23 cellular contexts compared by ENCODE assay signal in genomic region chr12:113443030-113443539, GRCh38. TPM values are rescaled to one million over a fixed set of nuclear protein-coding genes. Genes with fewer than 3 reads are reported as not detected.
A peak's percentile ranks its signal among the peaks of the same experiment; 100 is the strongest.
DNase-seq lines count a peak whose midpoint lies in the region; ATAC-seq, FAIRE-seq and TF ChIP-seq lines count a peak whose summit lies in the region.
"Had no signal": no experiment of that assay in that cellular context is flagged by ENCODE, and none has a peak within 500 bp of the region (broad histone marks: within the 10 kb centered on the region; RNA-seq: fewer than 3 reads in every experiment).

No MANE protein-coding gene starts in this region.

- POLR2A ChIA-PET in A549 (lab: Yijun Ruan, JAX): interaction anchor here (1.2 kb wide), 1 partner anchor 324 kb away, joined by 3 read pairs; no protein-coding TSS in a partner anchor
- POLR2A ChIA-PET in WTC11 (lab: Charles Lee): no interaction called here

- no peaks in the 10 kb centered on the region for H3K36me3 Mint-ChIP-seq in WTC11
- H3K36me3 Mint-ChIP-seq: CD4-positive, CD25-positive, alpha-beta regulatory T cell; CD8-positive, alpha-beta memory T cell had no signal

- H3K9me3 ChIP-seq in A549: no peaks in the 10 kb centered on the region
- H3K9me3 ChIP-seq: BE2C had no signal

- 0 out of 6 replicates have a peak, but pooled peaks of 1 of the 2 experiments have one; percentile 8 for ATAC-seq in A549
- ATAC-seq in WTC11: no peak
- no peak for ATAC-seq in GM19035 (IDR thresholded peaks at IDR 0.05; ENCODE audit: unreplicated experiment)
- ATAC-seq: GM12878 had no signal

- no peak for TF ChIP-seq RAD21 in A549 (conservative IDR thresholded peaks at IDR 0.05 in 1 of 2, IDR thresholded peaks at IDR 0.05 in 1 of 2)
- no peak for TF ChIP-seq RAD21 in Ishikawa (IDR thresholded peaks at IDR 0.05; ENCODE audit: low read depth)

- DNase-seq in A549 (ENCODE audit: low read depth in 1 of 2, low spot score in 1 of 2) (no peak), WTC11 (ENCODE audit: low spot score) (no peak), posterior vena cava (ENCODE audit: low spot score) (peak; percentile 3), islet precursor cell (no peak), activated gamma-delta T cell (lab: John Stamatoyannopoulos, UW) (no peak)
- DNase-seq: 8988T; BE2C; C1 segment of cervical spinal cord; CD4-positive, CD25-positive, alpha-beta regulatory T cell; CD8-positive, alpha-beta memory T cell; COR-L47; DMS 273 treated with DMSO at 0.1 percent for 48 hours; DMS53; DND-41; EL; GM23248; HCEC 1CT; HFFc6 had no signal

- FAIRE-seq in A549 (lab: Jason Lieb, UNC): no peak
- FAIRE-seq: GM12878 had no signal

- peaks cover 3% of the 10 kb centered on the region; the same call in 1 of the 2 replicates for H3K4me1 Mint-ChIP-seq in WTC11
- H3K4me1 Mint-ChIP-seq: CD4-positive, CD25-positive, alpha-beta regulatory T cell; CD8-positive, alpha-beta memory T cell had no signal

- peaks cover 18% of the 10 kb centered on the region for H3K9me3 Mint-ChIP-seq in WTC11
- H3K9me3 Mint-ChIP-seq: HFFc6 had no signal

- intact Hi-C loops in posterior vena cava (cut with DNase I): no loop called here

- TF ChIP-seq EP300 in A549 (IDR thresholded peaks at IDR 0.05) (no peak), Ishikawa (IDR thresholded peaks at IDR 0.05; ENCODE audit: borderline replicate concordance) (no peak)

- H3K27me3 Mint-ChIP-seq in WTC11 (ENCODE audit: low read depth): peaks cover 9% of the 10 kb centered on the region

- H3K4me3 Mint-ChIP-seq in WTC11: no peak overlapping the region
- H3K4me3 Mint-ChIP-seq: CD4-positive, CD25-positive, alpha-beta regulatory T cell; CD8-positive, alpha-beta memory T cell; HFFc6 had no signal

- no peak overlapping the region for H3K4me3 ChIP-seq in A549
- H3K4me3 ChIP-seq: GM12878, GM23248 had no signal

- no peak for TF ChIP-seq CTCF in A549 (IDR thresholded peaks at IDR 0.05)
- no peak for TF ChIP-seq CTCF in WTC11 (IDR thresholded peaks at IDR 0.05)

- 36% methylated on average over 6 of the region's 6 CpGs for WGBS in A549 (ENCODE audit: missing lambda C conversion rate)

- CTCF ChIA-PET in A549 (lab: Yijun Ruan, JAX) (interaction anchor here (0.8 to 5.2 kb wide), 6 partner anchors 15 to 130 kb away, joined by 3 to 25 read pairs (median 6); no protein-coding TSS in a partner anchor), WTC11 (lab: Charles Lee) (interaction anchor here (1.1 to 3.7 kb wide), 3 partner anchors 10 to 19 kb away, joined by 3 to 24 read pairs (median 10); no protein-coding TSS in a partner anchor)

- no peaks in the 10 kb centered on the region for H3K4me1 ChIP-seq in A549
- H3K4me1 ChIP-seq: BE2C had no signal

- no peak overlapping the region for H3K27ac ChIP-seq in A549
- H3K27ac ChIP-seq: GM23248 had no signal

- H3K27ac Mint-ChIP-seq in WTC11: no peak overlapping the region
- H3K27ac Mint-ChIP-seq: CD8-positive, alpha-beta memory T cell; HFFc6 had no signal

- no peak for TF ChIP-seq POLR2A in A549 (IDR thresholded peaks at IDR 0.05; ENCODE audit: low read length)

- H3K4me2 ChIP-seq in A549: no peak overlapping the region

TF ChIP-seq in A549, 52 proteins besides CTCF, POLR2A, EP300 and RAD21:
- TF ChIP-seq USF2 (IDR thresholded peaks at IDR 0.05) (peak; percentile 17; the same call in 1 of the 2 replicates), ZFP36 (IDR thresholded peaks at IDR 0.05; ENCODE audit: borderline replicate concordance, partially characterized antibody) (no peak)

TF ChIP-seq in Ishikawa, 13 proteins besides CTCF, POLR2A, EP300 and RAD21:
- TF ChIP-seq USF1 (IDR thresholded peaks at IDR 0.05) (0 out of 2 replicates have a peak, but pooled peaks have one; percentile 28), ZBTB7A (IDR thresholded peaks at IDR 0.05; ENCODE audit: low read depth) (no peak)

TF ChIP-seq in WTC11, 78 proteins besides CTCF, POLR2A, EP300 and RAD21:
- TF ChIP-seq USF2 (CRISPR knock-in tag; IDR thresholded peaks at IDR 0.05): 0 out of 2 replicates have a peak, but pooled peaks have one; percentile 14
- no peak for TF ChIP-seq ZNF671 (CRISPR knock-in tag; IDR thresholded peaks at IDR 0.05)
- TF ChIP-seq TCF7 (CRISPR knock-in tag; IDR thresholded peaks at IDR 0.05; ENCODE audit: low read depth): no peak
- no peak for TF ChIP-seq TEAD1 (CRISPR knock-in tag; IDR thresholded peaks at IDR 0.05)
- TF ChIP-seq CREB1 (CRISPR knock-in tag; IDR thresholded peaks at IDR 0.05): no peak
- TF ChIP-seq ZNF532 (CRISPR knock-in tag; IDR thresholded peaks at IDR 0.05; ENCODE audit: borderline replicate concordance): no peak

RNA-seq across cellular contexts. Expression of gene SDSL, which starts 20.9 kb away (rescaled TPM):
- polyA plus RNA-seq in A549 (2011; rRNA removed) (21.0 and 22.0 TPM in 2 replicates), A549 (2017; fragmentation: RNase III; extraction: RNeasy Plus Mini Kit Qiagen cat#74134 plus additional on column Dnase treatment) (26.3 to 28.0 TPM (median 26.7 TPM) in 3 replicates)
- 45.0 and 55.4 TPM in 2 replicates for polyA plus RNA-seq in A549 (2012; cell fraction: cytosol; rRNA removed)
- 41.1 and 51.2 TPM in 2 replicates for polyA plus RNA-seq in A549 (2012; cell fraction: nucleus; rRNA removed)
- polyA minus RNA-seq in A549 (2011; rRNA and poly(A)+ RNA removed): 10.7 and 18.6 TPM in 2 replicates
- total RNA-seq in WTC11 (2021) (0.41 to 0.96 TPM (median 0.52 TPM) in 3 replicates), posterior vena cava (1 to 10 TPM; 1.1 to 5.5 TPM)
- total RNA-seq: CD4-positive, CD25-positive, alpha-beta regulatory T cell had no signal
- polyA plus RNA-seq: CD8-positive, alpha-beta memory T cell had no signal

RNA-seq across cellular contexts. Expression of gene LHX5, which starts 28.6 kb away (rescaled TPM):
- not detected in 2 replicates for polyA plus RNA-seq in A549 (2011; rRNA removed)
- not detected in 2 replicates for polyA plus RNA-seq in A549 (2012; cell fraction: cytosol; rRNA removed)
- polyA plus RNA-seq in A549 (2012; cell fraction: nucleus; rRNA removed): 0.01 TPM in 1 of 2 replicates, not detected in the other
- polyA plus RNA-seq in A549 (2017; fragmentation: RNase III; extraction: RNeasy Plus Mini Kit Qiagen cat#74134 plus additional on column Dnase treatment): not detected in 3 replicates
- not detected in 2 replicates for polyA minus RNA-seq in A549 (2011; rRNA and poly(A)+ RNA removed)
- total RNA-seq in WTC11 (2021): 1.5 to 3.0 TPM (median 1.6 TPM) in 3 replicates
- total RNA-seq in posterior vena cava: not detected
- total RNA-seq: CD4-positive, CD25-positive, alpha-beta regulatory T cell; CD8-positive, alpha-beta memory T cell; G401; GM12878; GM23248; H4; HFFc6 had no signal
- polyA plus RNA-seq: CD4-positive, CD25-positive, alpha-beta regulatory T cell; CD8-positive, alpha-beta memory T cell; GM23248 had no signal

RNA-seq across cellular contexts. Expression of gene SDS, which starts 39.4 kb away (rescaled TPM):
- polyA plus RNA-seq in A549 (2011; rRNA removed): 3.7 and 3.9 TPM in 2 replicates
- 6.4 and 8.1 TPM in 2 replicates for polyA plus RNA-seq in A549 (2012; cell fraction: cytosol; rRNA removed)
- 10.0 and 10.8 TPM in 2 replicates for polyA plus RNA-seq in A549 (2012; cell fraction: nucleus; rRNA removed)
- 5.4 to 7.3 TPM (median 6.5 TPM) in 3 replicates for polyA plus RNA-seq in A549 (2017; fragmentation: RNase III; extraction: RNeasy Plus Mini Kit Qiagen cat#74134 plus additional on column Dnase treatment)
- polyA minus RNA-seq in A549 (2011; rRNA and poly(A)+ RNA removed): 3.8 and 4.2 TPM in 2 replicates
- total RNA-seq in WTC11 (2021): 0.21 to 0.46 TPM (median 0.31 TPM) in 3 replicates
- total RNA-seq in posterior vena cava: under 1 TPM; 0.62 to 0.83 TPM
- total RNA-seq: CD4-positive, CD25-positive, alpha-beta regulatory T cell; GM23248; H4; HFFc6 had no signal
- polyA plus RNA-seq: CD4-positive, CD25-positive, alpha-beta regulatory T cell; CD8-positive, alpha-beta memory T cell; GM12878; GM23248 had no signal

Comparison
In these comparisons a context has a peak if more than half of its experiments do, and no peak if none do; other contexts are left out.
1. Of the 8 proteins assayed by ChIP-seq in both WTC11 and A549: peak only in WTC11: none; only in A549: none; in both: USF2; in neither: 7.